16 cellular contexts compared by ENCODE assay signal in genomic region chr2:195486520-195486919, GRCh38.
DNase-seq lines count a peak whose midpoint lies in the region; ATAC-seq and TF ChIP-seq lines count a peak whose summit lies in the region.
"Had no signal": no experiment of that assay in that cellular context is flagged by ENCODE, and none has a peak within 500 bp of the region (broad histone marks: within the 10 kb centered on the region; RNA-seq: fewer than 3 reads in every experiment).

No MANE protein-coding gene starts in this region.

- CTCF ChIA-PET in activated CD4-positive, alpha-beta memory T cell treated with anti-CD3 and anti-CD28 coated beads, Interleukin-2, amount 10 ng/mL, durations not matched to agents 7 days and 5 days (lab: Charles Lee), result interaction anchor here (1.2 to 3.0 kb wide), 4 partner anchors 47 to 174 kb away, joined by 5 to 15 read pairs (median 7); partner anchors contain the start of gene SLC39A10
- CTCF ChIA-PET in activated CD4-positive, alpha-beta memory T cell treated with anti-CD3 and anti-CD28 coated beads for 36 hours (lab: Charles Lee), result interaction anchor here (0.9 to 1.6 kb wide), 3 partner anchors 46 to 591 kb away, joined by 3 to 9 read pairs (median 5); no protein-coding TSS in a partner anchor
- CTCF ChIA-PET in HCT116 (lab: Charles Lee), result interaction anchor here (1.0 to 1.1 kb wide), 2 partner anchors 11 to 173 kb away, joined by 3 read pairs; no protein-coding TSS in a partner anchor

- peaks cover 12% of the 10 kb centered on the region for H3K9me3 Mint-ChIP-seq in activated CD4-positive, alpha-beta memory T cell treated with anti-CD3 and anti-CD28 coated beads, Interleukin-2, amount 10 ng/mL, durations not matched to agents 7 days and 5 days
- H3K9me3 Mint-ChIP-seq in activated CD4-positive, alpha-beta memory T cell treated with anti-CD3 and anti-CD28 coated beads for 36 hours, result no peaks in the 10 kb centered on the region
- no peaks in the 10 kb centered on the region for H3K9me3 Mint-ChIP-seq in immature natural killer cell
- H3K9me3 Mint-ChIP-seq: endodermal cell; stimulated activated naive CD8-positive, alpha-beta T cell treated with anti-CD3 and anti-CD28 coated beads, Interleukin-15, Interleukin-2, amounts not matched to agents 100 ng/mL and 50 ng/mL, for 24 hours had no signal

- H3K79me2 ChIP-seq in HCT116 (ENCODE audit: insufficient read depth, low read length), result no peaks in the 10 kb centered on the region

- H2AFZ ChIP-seq in HCT116 (ENCODE audit: low read depth, low read length, poor library complexity, severe bottlenecking), result peak overlapping the region; percentile 87

- TF ChIP-seq RAD21 in HCT116 (IDR thresholded peaks at IDR 0.05; ENCODE audit: low read depth), result no peak

- H3K9me3 ChIP-seq in HCT116 (ENCODE audit: control insufficient read depth in 1 of 2, insufficient read depth in 1 of 2, low read depth in 1 of 2, low read length in 2 of 2) (no peaks in the 10 kb centered on the region), RWPE2 (ENCODE audit: severe bottlenecking) (no peaks in the 10 kb centered on the region)

- peak overlapping the region; percentile 39 for H3K4me3 Mint-ChIP-seq in activated CD4-positive, alpha-beta memory T cell treated with anti-CD3 and anti-CD28 coated beads, Interleukin-2, amount 10 ng/mL, durations not matched to agents 7 days and 5 days
- no peak overlapping the region for H3K4me3 Mint-ChIP-seq in activated CD4-positive, alpha-beta memory T cell treated with anti-CD3 and anti-CD28 coated beads for 36 hours
- H3K4me3 Mint-ChIP-seq in immature natural killer cell, result peak overlapping the region in 3 of 5 donors; percentile 22 to 59 (median 38)
- H3K4me3 Mint-ChIP-seq: endodermal cell had no signal

- H3K27me3 ChIP-seq in HCT116 (ENCODE audit: insufficient read depth, low read length) (no peaks in the 10 kb centered on the region), RWPE2 (ENCODE audit: insufficient read depth, poor library complexity, severe bottlenecking) (no peaks in the 10 kb centered on the region)

- H3K36me3 Mint-ChIP-seq in activated CD4-positive, alpha-beta memory T cell treated with anti-CD3 and anti-CD28 coated beads, Interleukin-2, amount 10 ng/mL, durations not matched to agents 7 days and 5 days (ENCODE audit: low read depth), result peaks cover 26% of the 10 kb centered on the region
- H3K36me3 Mint-ChIP-seq in activated CD4-positive, alpha-beta memory T cell treated with anti-CD3 and anti-CD28 coated beads for 36 hours, result peaks cover 2% of the 10 kb centered on the region
- peaks cover 0 to 5% (median 0%) of the 10 kb centered on the region in 3 donors for H3K36me3 Mint-ChIP-seq in immature natural killer cell

- no peak for TF ChIP-seq CTCF in HCT116 (IDR thresholded peaks at IDR 0.05 in 2 of 3, conservative IDR thresholded peaks at IDR 0.05 in 1 of 3; ENCODE audit: borderline replicate concordance in 1 of 3, insufficient read depth in 1 of 3, low read depth in 2 of 3, low read length in 2 of 3)
- no peak for TF ChIP-seq CTCF in RWPE2 (IDR thresholded peaks at IDR 0.05; ENCODE audit: poor library complexity, severe bottlenecking)

- H3K27me3 Mint-ChIP-seq in activated CD4-positive, alpha-beta memory T cell treated with anti-CD3 and anti-CD28 coated beads, Interleukin-2, amount 10 ng/mL, durations not matched to agents 7 days and 5 days, result no peaks in the 10 kb centered on the region
- H3K27me3 Mint-ChIP-seq in activated CD4-positive, alpha-beta memory T cell treated with anti-CD3 and anti-CD28 coated beads for 36 hours, result no peaks in the 10 kb centered on the region
- H3K27me3 Mint-ChIP-seq in immature natural killer cell (ENCODE audit: low read depth in 3 of 3), result no peaks in the 10 kb centered on the region
- H3K27me3 Mint-ChIP-seq: stimulated activated naive CD8-positive, alpha-beta T cell treated with anti-CD3 and anti-CD28 coated beads, Interleukin-15, Interleukin-2, amounts not matched to agents 100 ng/mL and 50 ng/mL, for 24 hours had no signal

- no peak overlapping the region for H3K4me3 ChIP-seq in HCT116 (replicated peaks in 1 of 2; ENCODE audit: low read depth in 1 of 2, low read length in 2 of 2)
- no peak overlapping the region for H3K4me3 ChIP-seq in RWPE2 (ENCODE audit: severe bottlenecking)

- RAD21 ChIA-PET in HCT116 (lab: Charles Lee; ENCODE audit: low non-redundant PET in 1 of 2, low total read pairs in 2 of 2, uncharacterized antibody in 2 of 2, unreplicated experiment in 2 of 2), result no interaction called here

- DNase-seq in activated CD4-positive, alpha-beta memory T cell treated with anti-CD3 and anti-CD28 coated beads, Interleukin-2, amount 10 ng/mL, durations not matched to agents 7 days and 5 days, result no peak
- no peak for DNase-seq in activated CD4-positive, alpha-beta memory T cell treated with anti-CD3 and anti-CD28 coated beads for 36 hours
- DNase-seq in HCT116 (ENCODE audit: low read depth, low spot score) (no peak), RWPE2 (ENCODE audit: low spot score) (no peak), immature natural killer cell (no peak), KBM-7 (no peak), NCI-H2081 (lab: John Stamatoyannopoulos, UW) (no peak)
- no peak for DNase-seq in activated effector memory CD4-positive, alpha-beta T cell treated with anti-CD3 and anti-CD28 coated beads, Interleukin-2, amount 50 U/mL, for 16 hours
- DNase-seq: activated CD8-positive, alpha-beta memory T cell treated with anti-CD3 and anti-CD28 coated beads, Interleukin-2, amount 50 U/mL, for 4 hours; amygdala; endodermal cell; left ventricle myocardium superior; NCI-H1436 treated with DMSO at 0.1 percent for 48 hours; stimulated activated CD4-positive, alpha-beta T cell treated with anti-CD3 and anti-CD28 coated beads, Interleukin-12 subunit alpha, Interleukin-12 subunit beta, amount 100 ng/mL, for 4 hours had no signal

- peak overlapping the region; percentile 56 for H3K4me2 ChIP-seq in HCT116 (ENCODE audit: low read length)

- in situ Hi-C loops in KBM-7 (cut with MboI; ENCODE audit: low pct_unique_long_range_greater_than_20kb, low sequenced_read_pairs), result loop anchor here (25.0 kb wide), 1 partner anchor 149 kb away; no protein-coding TSS in a partner anchor

- H3K36me3 ChIP-seq in HCT116 (ENCODE audit: control insufficient read depth in 1 of 2, insufficient read depth in 2 of 2, low read length in 2 of 2) (no peaks in the 10 kb centered on the region), RWPE2 (ENCODE audit: low read depth) (no peaks in the 10 kb centered on the region)

- H4K20me1 ChIP-seq in HCT116 (ENCODE audit: insufficient read depth), result no peaks in the 10 kb centered on the region

- H3K9ac ChIP-seq in HCT116 (ENCODE audit: low read length), result no peak overlapping the region

- TF ChIP-seq POLR2A in HCT116 (IDR thresholded peaks at IDR 0.05; ENCODE audit: borderline replicate concordance, extremely low read depth, insufficient read depth, insufficient read length), result no peak

- peaks cover 13 to 16% of the 10 kb centered on the region in 2 experiments; a peak in 3 of 4 replicates for H3K4me1 ChIP-seq in HCT116 (ENCODE audit: control insufficient read depth in 1 of 2, insufficient read depth in 2 of 2, low read length in 2 of 2)
- peaks cover 12% of the 10 kb centered on the region for H3K4me1 ChIP-seq in RWPE2 (ENCODE audit: insufficient read depth, poor library complexity, severe bottlenecking)

- ATAC-seq in HCT116 (no peak), RWPE2 (ENCODE audit: low read depth) (no peak)
- ATAC-seq: HepG2, left ventricle myocardium superior had no signal

- intact Hi-C loops in activated CD4-positive, alpha-beta memory T cell treated with anti-CD3 and anti-CD28 coated beads for 36 hours (cut with micrococcal nuclease), result loop anchor here (1.0 to 2.0 kb wide), 3 partner anchors 44 to 174 kb away; no protein-coding TSS in a partner anchor
- intact Hi-C loops in HCT116 (cut with micrococcal nuclease), result no loop called here

- peaks cover 35% of the 10 kb centered on the region for H3K4me1 Mint-ChIP-seq in activated CD4-positive, alpha-beta memory T cell treated with anti-CD3 and anti-CD28 coated beads, Interleukin-2, amount 10 ng/mL, durations not matched to agents 7 days and 5 days
- H3K4me1 Mint-ChIP-seq in activated CD4-positive, alpha-beta memory T cell treated with anti-CD3 and anti-CD28 coated beads for 36 hours (ENCODE audit: low read depth), result peaks cover 22% of the 10 kb centered on the region
- peaks cover 17 to 25% of the 10 kb centered on the region in 2 donors for H3K4me1 Mint-ChIP-seq in immature natural killer cell

- POLR2A ChIA-PET in activated CD4-positive, alpha-beta memory T cell treated with anti-CD3 and anti-CD28 coated beads, Interleukin-2, amount 10 ng/mL, durations not matched to agents 7 days and 5 days (lab: Charles Lee), result interaction anchor here (0.6 to 3.7 kb wide), 12 partner anchors 8 to 748 kb away, joined by 3 to 52 read pairs (median 4); partner anchors contain the start of gene SLC39A10
- POLR2A ChIA-PET in activated CD4-positive, alpha-beta memory T cell treated with anti-CD3 and anti-CD28 coated beads for 36 hours (lab: Charles Lee), result interaction anchor here (1.1 to 1.7 kb wide), 4 partner anchors 8 to 76 kb away, joined by 3 to 4 read pairs (median 4); no protein-coding TSS in a partner anchor
- POLR2A ChIA-PET in HCT116 (lab: Charles Lee), result no interaction called here

- H3K27ac ChIP-seq in HCT116 (ENCODE audit: low read depth, low read length) (no peak overlapping the region), RWPE2 (ENCODE audit: poor library complexity, severe bottlenecking) (peak overlapping the region; percentile 13)

- no TSS peak for BruUV-seq in HCT116 (replicated peaks; lab: Mats Ljungman, UMichigan)

- no peaks in the 10 kb centered on the region for H3K9me2 ChIP-seq in HCT116 (ENCODE audit: insufficient read depth)

- peak overlapping the region; percentile 71 for H3K27ac Mint-ChIP-seq in activated CD4-positive, alpha-beta memory T cell treated with anti-CD3 and anti-CD28 coated beads, Interleukin-2, amount 10 ng/mL, durations not matched to agents 7 days and 5 days
- no peak overlapping the region for H3K27ac Mint-ChIP-seq in activated CD4-positive, alpha-beta memory T cell treated with anti-CD3 and anti-CD28 coated beads for 36 hours
- peak overlapping the region in 1 of 6 donors; percentile 24 for H3K27ac Mint-ChIP-seq in immature natural killer cell
- H3K27ac Mint-ChIP-seq: endodermal cell had no signal

TF ChIP-seq in HCT116, 20 proteins besides CTCF, POLR2A, EP300 and RAD21:
- TF ChIP-seq, protein P1, sequence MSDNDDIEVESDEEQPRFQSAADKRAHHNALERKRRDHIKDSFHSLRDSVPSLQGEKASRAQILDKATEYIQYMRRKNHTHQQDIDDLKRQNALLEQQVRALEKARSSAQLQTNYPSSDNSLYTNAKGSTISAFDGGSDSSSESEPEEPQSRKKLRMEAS (IDR thresholded peaks at IDR 0.05), result no peak
- TF ChIP-seq CBX3 (IDR thresholded peaks at IDR 0.05; ENCODE audit: low read depth), result no peak
- TF ChIP-seq YY1 (IDR thresholded peaks at IDR 0.05; ENCODE audit: extremely low read depth, insufficient replicate concordance, low read depth, low read length), result no peak
